8 cellular contexts compared by ENCODE assay signal in genomic region chr3:45841701-45842491, GRCh38. TPM values are rescaled to one million over a fixed set of nuclear protein-coding genes. Genes with fewer than 3 reads are reported as not detected.
DNase-seq lines count a peak whose midpoint lies in the region; ATAC-seq and TF ChIP-seq lines count a peak whose summit lies in the region.

Gene LZTFL1, minus strand, starts transcription at chr3:45842119. Its CDS starts 128 bp downstream, at chr3:45841991.

- peaks cover 2 to 34% (median 30%) of the 10 kb centered on the region in 4 donors for H3K4me1 ChIP-seq in liver (ENCODE audit: control insufficient read depth in 4 of 4, insufficient read depth in 4 of 4, low read length in 3 of 4)

- peak within 1 kb of the TSS in 21 of 59 donors; percentile 9 to 73 (median 53) for H3K27ac ChIP-seq in dorsolateral prefrontal cortex
- peak within 1 kb of the TSS; percentile 48 to 50 for H3K27ac ChIP-seq in liver (ENCODE audit: low read depth in 1 of 2, low read length in 2 of 2)

- ATAC-seq in HG03520 (IDR thresholded peaks at IDR 0.05; ENCODE audit: unreplicated experiment): peak; percentile 97

- H3K9ac ChIP-seq in liver (ENCODE audit: low read depth in 1 of 2, low read length in 2 of 2): peak within 1 kb of the TSS; percentile 23 to 51

- no peaks in the 10 kb centered on the region for H3K9me3 ChIP-seq in liver (ENCODE audit: control insufficient read depth in 4 of 4, low read length in 3 of 4)

- H3K27me3 ChIP-seq in dorsolateral prefrontal cortex (no peaks in the 10 kb centered on the region), liver (ENCODE audit: control insufficient read depth in 4 of 4, insufficient read depth in 4 of 4, low read length in 3 of 4) (no peaks in the 10 kb centered on the region)

- DNase-seq in AG20443 (ENCODE audit: low spot score) (peak; percentile 96), GM19238 (ENCODE audit: insufficient read length, low spot score) (peak; percentile 79), NCI-H748 (lab: John Stamatoyannopoulos, UW; ENCODE audit: unreplicated experiment) (peak; percentile 96), dorsolateral prefrontal cortex (peak; percentile 78 to 94 (median 92))
- peak; percentile 84 to 86 for DNase-seq in activated CD4-positive, alpha-beta T cell treated with anti-CD3 and anti-CD28 coated beads, Interleukin-2, amount 50 U/mL, for 4 hours
- DNase-seq in stimulated activated CD4-positive, alpha-beta T cell treated with anti-CD3 and anti-CD28 coated beads, Interleukin-2, amount 100 ng/mL, for 48 hours: peak; percentile 73 to 84

- intact Hi-C loops in dorsolateral prefrontal cortex (cut with DNase I): loop anchor here in 1 of 2 donors (5.0 to 10.0 kb wide), 2 partner anchors 147 to 155 kb away; partner anchors contain the start of gene FYCO1

- H3K36me3 ChIP-seq in liver (ENCODE audit: control insufficient read depth in 4 of 4, insufficient read depth in 3 of 4, low read depth in 1 of 4, low read length in 3 of 4): no peaks in the 10 kb centered on the region

- H3K4me3 ChIP-seq in dorsolateral prefrontal cortex (peak within 1 kb of the TSS; percentile 60 to 100 (median 93)), liver (ENCODE audit: low read depth in 1 of 3, low read length in 3 of 3) (peak within 1 kb of the TSS; percentile 73 to 97 (median 89))

- peak in 1 of 2 donors; percentile 34 for TF ChIP-seq RAD21 in liver (IDR thresholded peaks at IDR 0.05)

- 4% methylated on average over 52 of the region's 52 CpGs for WGBS in liver

- peak in 7 of 56 donors; percentile 4 to 17 (median 11) for TF ChIP-seq CTCF in dorsolateral prefrontal cortex (IDR thresholded peaks at IDR 0.05 in 54 of 56, conservative IDR thresholded peaks at IDR 0.05 in 2 of 56; ENCODE audit: low read depth in 1 of 56, partially characterized antibody in 56 of 56)
- no peak for TF ChIP-seq CTCF in liver (IDR thresholded peaks at IDR 0.05; ENCODE audit: low read depth, low read length, missing input control)

TF ChIP-seq in liver, 16 proteins besides CTCF, POLR2A, EP300 and RAD21:
- peak in 1 of 2 donors; percentile 13 for TF ChIP-seq RXRA (IDR thresholded peaks at IDR 0.05)
- TF ChIP-seq FOXA1 (IDR thresholded peaks at IDR 0.05): no peak
- TF ChIP-seq NR2F2 (IDR thresholded peaks at IDR 0.05): no peak
- peak; percentile 67 for TF ChIP-seq SP1 (IDR thresholded peaks at IDR 0.05)
- peak; percentile 44 for TF ChIP-seq ATF3 (IDR thresholded peaks at IDR 0.05)
- TF ChIP-seq ZBTB33 (IDR thresholded peaks at IDR 0.05): no peak
- no peak for TF ChIP-seq FOXA2 (IDR thresholded peaks at IDR 0.05)
- no peak for TF ChIP-seq EGR1 (IDR thresholded peaks at IDR 0.05; ENCODE audit: low read depth in 2 of 2)
- TF ChIP-seq HNF4A (conservative IDR thresholded peaks at IDR 0.05): no peak
- peak; percentile 90 to 98 for TF ChIP-seq GABPA (IDR thresholded peaks at IDR 0.05 in 1 of 2, conservative IDR thresholded peaks at IDR 0.05 in 1 of 2)
- no peak for TF ChIP-seq HNF4G (IDR thresholded peaks at IDR 0.05)
- peak; percentile 93 for TF ChIP-seq MAX (IDR thresholded peaks at IDR 0.05)
- peak; percentile 19 for TF ChIP-seq REST (IDR thresholded peaks at IDR 0.05)
- peak; percentile 48 for TF ChIP-seq YY1 (IDR thresholded peaks at IDR 0.05)
- no peak for TF ChIP-seq JUND (IDR thresholded peaks at IDR 0.05)
- TF ChIP-seq TAF1 (conservative IDR thresholded peaks at IDR 0.05): no peak

RNA-seq across cellular contexts. Expression of gene LZTFL1, which starts in this region (rescaled TPM):
- total RNA-seq in dorsolateral prefrontal cortex (10 to 100 TPM; 18.7 to 71.8 (median 48.5) TPM), liver (10 to 100 TPM in 1 of 2 donors, 1 to 10 TPM in 1; 5.2 to 11.8 TPM)
- 1 to 10 TPM; 3.4 to 6.2 TPM for polyA plus RNA-seq in liver
